In the genomic region with DNA sequence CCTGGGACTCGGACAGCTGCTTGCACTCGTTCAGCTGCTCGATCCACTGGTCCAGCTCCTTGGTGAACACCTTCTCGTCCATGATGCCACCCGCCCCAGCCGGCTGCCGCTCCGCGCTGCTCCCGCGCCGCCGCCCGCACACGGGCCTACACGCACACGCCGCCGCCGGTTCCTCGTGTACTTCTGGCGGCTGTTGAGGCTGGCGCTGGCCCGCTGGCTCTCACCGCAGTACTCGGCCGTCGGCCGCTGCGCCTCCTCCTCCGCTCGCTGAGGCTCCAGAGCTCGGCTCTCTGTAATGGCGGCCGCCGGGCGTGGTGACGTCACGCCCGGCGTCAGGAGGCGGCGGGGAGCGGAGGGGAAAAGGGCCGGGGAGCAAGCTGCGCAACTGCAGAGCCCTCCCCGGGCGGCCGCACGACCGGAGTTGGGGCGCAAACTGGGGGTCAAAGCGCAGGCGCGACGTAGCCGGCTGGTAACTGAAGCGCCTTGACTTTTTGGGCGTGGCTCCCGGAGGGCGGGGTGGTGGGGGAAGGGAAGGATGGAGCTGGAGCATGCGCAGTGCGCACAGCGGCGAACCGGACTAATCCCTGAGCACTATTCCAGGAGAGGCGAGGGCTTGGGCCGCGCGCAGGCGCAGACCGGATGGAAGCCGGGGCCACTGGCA, we compare ENCODE assay signal across 8 cellular contexts. TPM values are rescaled to one million over a fixed set of nuclear protein-coding genes. Genes with fewer than 3 reads are reported as not detected.
DNase-seq lines count a peak whose midpoint lies in the region; ATAC-seq and TF ChIP-seq lines count a peak whose summit lies in the region.

TSS of gene PPP2CA (minus strand) at position 294 of the 661 bp plus-strand sequence. CDS start at position 82, 212 bp downstream.

- H3K27ac ChIP-seq in right atrium auricular region (peak within 1 kb of the TSS; percentile 99 to 100), uterus (peak within 1 kb of the TSS; percentile 100)

- ATAC-seq in GM18499 (IDR thresholded peaks at IDR 0.05; ENCODE audit: insufficient read depth, unreplicated experiment), result peak; percentile 55
- peak; percentile 72 for ATAC-seq in HG02943 (IDR thresholded peaks at IDR 0.05; ENCODE audit: low read depth, unreplicated experiment)

- H3K4me3 ChIP-seq in right atrium auricular region (peak within 1 kb of the TSS; percentile 86 to 99), uterus (peak within 1 kb of the TSS; percentile 78 to 95)

- peak in 1 of 2 donors; percentile 19 for TF ChIP-seq CTCF in right atrium auricular region (IDR thresholded peaks at IDR 0.05)
- TF ChIP-seq CTCF in uterus (IDR thresholded peaks at IDR 0.05), result no peak

- peak; percentile 85 for DNase-seq in NCI-H187 treated with DMSO at 0.1 percent for 48 hours (lab: John Stamatoyannopoulos, UW)
- DNase-seq in anterior cingulate cortex (lab: John Stamatoyannopoulos, UW), result peak; percentile 88 to 100 (median 99)
- peak; percentile 99 for DNase-seq in right atrium auricular region (ENCODE audit: low spot score)
- peak; percentile 91 for DNase-seq in pulmonary artery endothelial cell (ENCODE audit: low read depth, low spot score)
- DNase-seq in uterus, result peak; percentile 99 to 100

- TF ChIP-seq POLR2A in uterus (IDR thresholded peaks at IDR 0.05), result peak; percentile 76 to 94

- H3K9me3 ChIP-seq in right atrium auricular region, result no peaks in the 10 kb centered on the region
- H3K9me3 ChIP-seq in uterus, result no peaks in the 10 kb centered on the region

- H3K36me3 ChIP-seq in right atrium auricular region, result no peaks in the 10 kb centered on the region
- no peaks in the 10 kb centered on the region for H3K36me3 ChIP-seq in uterus

- intact Hi-C loops in T-helper 2 cell treated with Interferon-gamma antibody and Interleukin-4, amounts not matched to agents 100 ng/mL and 5 ng/mL, for 36 hours (cut with micrococcal nuclease), result loop anchor here (1.0 to 10.0 kb wide), 11 partner anchors 50 to 1174 kb away; partner anchors contain the start of genes CAMLG, CDKN2AIPNL, DDX46 and HSPA4
- intact Hi-C loops in uterus (cut with DNase I; ENCODE audit: low total_unique reads), result no loop called here

- peaks cover 0 to 46% of the 10 kb centered on the region in 2 donors for H3K4me1 ChIP-seq in right atrium auricular region
- peaks cover 0 to 10% of the 10 kb centered on the region in 2 donors for H3K4me1 ChIP-seq in uterus

- no peaks in the 10 kb centered on the region for H3K27me3 ChIP-seq in right atrium auricular region
- H3K27me3 ChIP-seq in uterus, result no peaks in the 10 kb centered on the region

RNA-seq across cellular contexts. Expression of gene PPP2CA, which starts in this region (rescaled TPM):
- total RNA-seq in T-helper 2 cell treated with Interferon-gamma antibody and Interleukin-4, amounts not matched to agents 100 ng/mL and 5 ng/mL, for 36 hours, result 150 and 154 TPM in 2 replicates
- total RNA-seq in right atrium auricular region, result 100 to 1,000 TPM; 137 to 147 TPM
- 119 and 174 TPM in 2 replicates for total RNA-seq in pulmonary artery endothelial cell
- 100 to 1,000 TPM; 114 to 437 (median 226) TPM for total RNA-seq in uterus

Comparison
In these comparisons a context has a peak if more than half of its experiments do, and no peak if none do; other contexts are left out.
1. Peak in every context shown above with its lines: DNase-seq, ATAC-seq, H3K4me3 ChIP-seq and H3K27ac ChIP-seq.